In genomic region chrX:18920566-18920965, GRCh38 we compare ENCODE assay signal across 28 cellular contexts.
"Had no signal": no experiment of that assay in that cellular context is flagged by ENCODE, and none has a peak within 500 bp of the region (broad histone marks: within the 10 kb centered on the region; RNA-seq: fewer than 3 reads in every experiment).

No MANE protein-coding gene starts in this region.

- H3K9me3 ChIP-seq: ovary, psoas muscle, thoracic aorta, thyroid gland, tibial nerve, vagina had no signal

- DNase-seq: naive thymus-derived CD4-positive, alpha-beta T cell; natural killer cell; occipital lobe; ovary; posterior cingulate gyrus; psoas muscle; right cardiac atrium; small intestine; stimulated activated CD4-positive, alpha-beta T cell treated with anti-CD3 and anti-CD28 coated beads, Interleukin-15, amount 100 ng/mL, for 24 hours; stimulated activated CD4-positive, alpha-beta T cell treated with anti-CD3 and anti-CD28 coated beads, Interleukin-2, amount 100 ng/mL, for 24 hours; stimulated activated CD4-positive, alpha-beta T cell treated with anti-CD3 and anti-CD28 coated beads, Interleukin-2, amount 100 ng/mL, for 48 hours; stimulated activated CD4-positive, alpha-beta T cell treated with anti-CD3 and anti-CD28 coated beads, Interleukin-4, amount 100 ng/mL, for 24 hours; stimulated activated naive CD4-positive, alpha-beta T cell; stomach; thyroid gland; trophoblast cell; upper lobe of left lung had no signal

- H3K9ac ChIP-seq: neural progenitor cell, parathyroid adenoma had no signal

- H3K27me3 ChIP-seq: neural progenitor cell, ovary, stomach, thyroid gland, tibial nerve, upper lobe of left lung, vagina had no signal

- H3K4me1 Mint-ChIP-seq: naive thymus-derived CD4-positive, alpha-beta T cell; natural killer cell; nephron; neural progenitor cell; stimulated activated memory B cell treated with anti-CD40 and anti-IgM and Interleukin-4, amounts not matched to agents 10 μg/mL and 1 μg/mL and 100 μg/mL, for 72 hours had no signal

- H3K79me2 ChIP-seq: parathyroid adenoma had no signal

- H3K9me3 Mint-ChIP-seq: stimulated activated naive CD8-positive, alpha-beta T cell treated with anti-CD3 and anti-CD28 coated beads, Interleukin-15, Interleukin-2, amounts not matched to agents 100 ng/mL and 50 ng/mL, for 24 hours had no signal

- H3K4me3 Mint-ChIP-seq: naive thymus-derived CD4-positive, alpha-beta T cell; natural killer cell; nephron; neural progenitor cell; stimulated activated memory B cell treated with anti-CD40 and anti-IgM and Interleukin-4, amounts not matched to agents 10 μg/mL and 1 μg/mL and 100 μg/mL, for 72 hours; stimulated activated naive CD8-positive, alpha-beta T cell treated with anti-CD3 and anti-CD28 coated beads, Interleukin-15, Interleukin-2, amounts not matched to agents 100 ng/mL and 50 ng/mL, for 24 hours had no signal

- H3K27ac Mint-ChIP-seq: naive thymus-derived CD4-positive, alpha-beta T cell; natural killer cell; nephron; neural progenitor cell; progenitor cell of endocrine pancreas; stimulated activated memory B cell treated with anti-CD40 and anti-IgM and Interleukin-4, amounts not matched to agents 10 μg/mL and 1 μg/mL and 100 μg/mL, for 72 hours; stimulated activated naive CD8-positive, alpha-beta T cell treated with anti-CD3 and anti-CD28 coated beads, Interleukin-15, Interleukin-2, amounts not matched to agents 100 ng/mL and 50 ng/mL, for 24 hours had no signal

- FAIRE-seq: small intestine, urothelium cell line had no signal

- H3K27me3 Mint-ChIP-seq: naive thymus-derived CD4-positive, alpha-beta T cell; progenitor cell of endocrine pancreas; stimulated activated memory B cell treated with anti-CD40 and anti-IgM and Interleukin-4, amounts not matched to agents 10 μg/mL and 1 μg/mL and 100 μg/mL, for 72 hours; stimulated activated naive CD8-positive, alpha-beta T cell treated with anti-CD3 and anti-CD28 coated beads, Interleukin-15, Interleukin-2, amounts not matched to agents 100 ng/mL and 50 ng/mL, for 24 hours had no signal

- H2AFZ ChIP-seq: neural progenitor cell, parathyroid adenoma had no signal

- H3K4me3 ChIP-seq: neural progenitor cell, ovary, psoas muscle, stomach, thoracic aorta, thyroid gland, tibial nerve, upper lobe of left lung, vagina had no signal

- ATAC-seq: naive thymus-derived CD4-positive, alpha-beta T cell; natural killer cell; psoas muscle; right cardiac atrium; sciatic nerve; stimulated activated memory B cell treated with anti-CD40 and anti-IgM and Interleukin-4, amounts not matched to agents 10 μg/mL and 1 μg/mL and 100 μg/mL, for 72 hours had no signal

- H3K36me3 ChIP-seq: neural progenitor cell had no signal

- H3K4me1 ChIP-seq: neural progenitor cell, parathyroid adenoma, psoas muscle, stomach, thyroid gland, tibial nerve, upper lobe of left lung, vagina had no signal

- H3K27ac ChIP-seq: neural progenitor cell, ovary, parathyroid adenoma, psoas muscle, stomach, thyroid gland, tibial nerve, upper lobe of left lung, vagina had no signal

- H3K4me2 ChIP-seq: neural progenitor cell had no signal
